ENCODE assay signal across 10 cellular contexts in genomic region chr17:64202683-64203430, GRCh38.
A peak's percentile ranks its signal among the peaks of the same experiment; 100 is the strongest.
DNase-seq lines count a peak whose midpoint lies in the region; ATAC-seq, FAIRE-seq and TF ChIP-seq lines count a peak whose summit lies in the region.
"Had no signal": no experiment of that assay in that cellular context is flagged by ENCODE, and none has a peak within 500 bp of the region (broad histone marks: within the 10 kb centered on the region; RNA-seq: fewer than 3 reads in every experiment).

No MANE protein-coding gene starts in this region.

- H3K4me1 Mint-ChIP-seq in activated naive CD8-positive, alpha-beta T cell treated with anti-CD3 and anti-CD28 coated beads for 36 hours: peaks cover 43% of the 10 kb centered on the region

- TF ChIP-seq CTCF in pancreas (IDR thresholded peaks at IDR 0.05): no peak

- peak; percentile 35 to 66 (median 50) for ATAC-seq in pancreas
- no peak for ATAC-seq in HG02588 (IDR thresholded peaks at IDR 0.05; ENCODE audit: unreplicated experiment)
- no peak for ATAC-seq in GM19035 (IDR thresholded peaks at IDR 0.05; ENCODE audit: unreplicated experiment)
- no peak for ATAC-seq in HG02571 (IDR thresholded peaks at IDR 0.05; ENCODE audit: unreplicated experiment)

- no peak overlapping the region for H3K4me3 Mint-ChIP-seq in activated naive CD8-positive, alpha-beta T cell treated with anti-CD3 and anti-CD28 coated beads for 36 hours
- H3K4me3 Mint-ChIP-seq: activated naive CD8-positive, alpha-beta T cell treated with anti-CD3 and anti-CD28 coated beads, Interleukin-2, amount 10 ng/mL, durations not matched to agents 7 days and 5 days had no signal

- H3K27me3 ChIP-seq in pancreas: no peaks in the 10 kb centered on the region

- H3K27me3 Mint-ChIP-seq in activated naive CD8-positive, alpha-beta T cell treated with anti-CD3 and anti-CD28 coated beads for 36 hours: no peaks in the 10 kb centered on the region
- H3K27me3 Mint-ChIP-seq: activated naive CD8-positive, alpha-beta T cell treated with anti-CD3 and anti-CD28 coated beads, Interleukin-2, amount 10 ng/mL, durations not matched to agents 7 days and 5 days had no signal

- peaks cover 4 to 34% (median 28%) of the 10 kb centered on the region in 3 donors for H3K4me1 ChIP-seq in pancreas

- no peak overlapping the region for H3K4me3 ChIP-seq in pancreas

- H3K27ac Mint-ChIP-seq in activated naive CD8-positive, alpha-beta T cell treated with anti-CD3 and anti-CD28 coated beads for 36 hours: no peak overlapping the region
- H3K27ac Mint-ChIP-seq: activated naive CD8-positive, alpha-beta T cell treated with anti-CD3 and anti-CD28 coated beads, Interleukin-2, amount 10 ng/mL, durations not matched to agents 7 days and 5 days had no signal

- H3K9me3 ChIP-seq in pancreas: no peaks in the 10 kb centered on the region

- 41 to 48% methylated on average over 5 of the region's 5 CpGs for WGBS in pancreas, 2 donors

- peak overlapping the region in 1 of 4 donors; percentile 6 for H3K27ac ChIP-seq in pancreas

- no peak for TF ChIP-seq POLR2A in H54 (IDR thresholded peaks at IDR 0.05; ENCODE audit: low read depth, low read length)

- H3K9me3 Mint-ChIP-seq in activated naive CD8-positive, alpha-beta T cell treated with anti-CD3 and anti-CD28 coated beads for 36 hours: no peaks in the 10 kb centered on the region

- peak; percentile 93 for FAIRE-seq in H54 (lab: Jason Lieb, UNC)
- no peak for FAIRE-seq in pancreas (lab: Jason Lieb, UNC)

- peak; percentile 92 for DNase-seq in H54 (ENCODE audit: insufficient read length, low spot score)
- DNase-seq in activated naive CD8-positive, alpha-beta T cell treated with anti-CD3 and anti-CD28 coated beads for 36 hours: peak; percentile 14
- peak; percentile 47 for DNase-seq in glomerular visceral epithelial cell (ENCODE audit: extremely low spot score)
- no peak for DNase-seq in pancreas
- DNase-seq in AML-193 (lab: John Stamatoyannopoulos, UW): no peak
- DNase-seq: activated naive CD8-positive, alpha-beta T cell treated with anti-CD3 and anti-CD28 coated beads, Interleukin-2, amount 10 ng/mL, durations not matched to agents 7 days and 5 days; stimulated activated CD8-positive, alpha-beta memory T cell treated with anti-CD3 and anti-CD28 coated beads, Interleukin-4, amount 100 ng/mL, for 48 hours had no signal

- peaks cover 15% of the 10 kb centered on the region for H3K36me3 Mint-ChIP-seq in activated naive CD8-positive, alpha-beta T cell treated with anti-CD3 and anti-CD28 coated beads for 36 hours

- H3K36me3 ChIP-seq in pancreas: no peaks in the 10 kb centered on the region

- intact Hi-C loops in pancreas (cut with DNase I): no loop called here

Comparison
In these comparisons a context has a peak if more than half of its experiments do, and no peak if none do; other contexts are left out.
1. DNase-seq: peak in H54 (single experiment), activated naive CD8-positive, alpha-beta T cell treated with anti-CD3 and anti-CD28 coated beads for 36 hours (single experiment) and glomerular visceral epithelial cell (single experiment); none in pancreas (0 of 6) and AML-193 (0 of 2).
2. ATAC-seq: peak in pancreas (4 of 4); none in HG02588 (single experiment), GM19035 (single experiment) and HG02571 (single experiment).